In genomic region chr5:88858392-88858791, GRCh38 we compare ENCODE assay signal across 23 cellular contexts.
"Had no signal": no experiment of that assay in that cellular context is flagged by ENCODE, and none has a peak within 500 bp of the region (broad histone marks: within the 10 kb centered on the region; RNA-seq: fewer than 3 reads in every experiment).

No MANE protein-coding gene starts in this region.

- H3K9me3 ChIP-seq: ovary, right atrium auricular region, right lobe of liver, testis, thyroid gland, transverse colon, vagina had no signal

- H3K4me3 Mint-ChIP-seq: mesothelial cell of epicardium; naive thymus-derived CD4-positive, alpha-beta T cell; natural killer cell treated with Interleukin-12 subunit alpha and Interleukin-12 subunit beta and Interleukin-15 and Interleukin-18, amount 100 ng/mL, for 72 hours; stimulated activated effector memory CD8-positive, alpha-beta T cell treated with anti-CD3 and anti-CD28 coated beads, Interleukin-12 subunit alpha, Interleukin-12 subunit beta, amount 100 ng/mL, for 72 hours had no signal

- H3K4me2 ChIP-seq: smooth muscle cell had no signal

- H3K9me3 Mint-ChIP-seq: natural killer cell treated with Interleukin-12 subunit alpha and Interleukin-12 subunit beta and Interleukin-15 and Interleukin-18, amount 100 ng/mL, for 72 hours had no signal

- H3K36me3 Mint-ChIP-seq: naive thymus-derived CD4-positive, alpha-beta T cell; stimulated activated effector memory CD8-positive, alpha-beta T cell treated with anti-CD3 and anti-CD28 coated beads, Interleukin-12 subunit alpha, Interleukin-12 subunit beta, amount 100 ng/mL, for 72 hours had no signal

- H3K27me3 ChIP-seq: ovary, right atrium auricular region, right lobe of liver, stomach, testis, thyroid gland, transverse colon, upper lobe of left lung, vagina had no signal

- H3K4me1 ChIP-seq: right lobe of liver, testis, transverse colon, vagina had no signal

- DNase-seq: hippocampal formation; islet precursor cell; left ventricle myocardium inferior; mesendoderm; naive thymus-derived CD4-positive, alpha-beta T cell; ovary; right lobe of liver; stimulated activated CD4-positive, alpha-beta T cell treated with anti-CD3 and anti-CD28 coated beads, Interleukin-15, amount 100 ng/mL, for 24 hours; stimulated activated CD4-positive, alpha-beta T cell treated with anti-CD3 and anti-CD28 coated beads, Interleukin-4, amount 100 ng/mL, for 24 hours; stimulated activated naive CD8-positive, alpha-beta T cell treated with anti-CD3 and anti-CD28 coated beads, Interleukin-15, Interleukin-2, amounts not matched to agents 100 U/mL and 50 U/mL, for 24 hours; stomach; testis; thyroid gland; transverse colon; upper lobe of left lung had no signal

- H3K27ac Mint-ChIP-seq: mesothelial cell of epicardium; naive thymus-derived CD4-positive, alpha-beta T cell; natural killer cell treated with Interleukin-12 subunit alpha and Interleukin-12 subunit beta and Interleukin-15 and Interleukin-18, amount 100 ng/mL, for 72 hours; progenitor cell of endocrine pancreas; stimulated activated effector memory CD8-positive, alpha-beta T cell treated with anti-CD3 and anti-CD28 coated beads, Interleukin-12 subunit alpha, Interleukin-12 subunit beta, amount 100 ng/mL, for 72 hours had no signal

- H3K36me3 ChIP-seq: ovary, right atrium auricular region, right lobe of liver, thyroid gland, transverse colon, upper lobe of left lung, vagina had no signal

- H3K27me3 Mint-ChIP-seq: naive thymus-derived CD4-positive, alpha-beta T cell; natural killer cell treated with Interleukin-12 subunit alpha and Interleukin-12 subunit beta and Interleukin-15 and Interleukin-18, amount 100 ng/mL, for 72 hours; progenitor cell of endocrine pancreas had no signal

- H3K4me1 Mint-ChIP-seq: stimulated activated effector memory CD8-positive, alpha-beta T cell treated with anti-CD3 and anti-CD28 coated beads, Interleukin-12 subunit alpha, Interleukin-12 subunit beta, amount 100 ng/mL, for 72 hours had no signal

- ATAC-seq: naive thymus-derived CD4-positive, alpha-beta T cell; natural killer cell treated with Interleukin-12 subunit alpha and Interleukin-12 subunit beta and Interleukin-15 and Interleukin-18, amount 100 ng/mL, for 72 hours; right lobe of liver; stimulated activated effector memory CD8-positive, alpha-beta T cell treated with anti-CD3 and anti-CD28 coated beads, Interleukin-12 subunit alpha, Interleukin-12 subunit beta, amount 100 ng/mL, for 72 hours; stimulated activated naive CD8-positive, alpha-beta T cell treated with anti-CD3 and anti-CD28 coated beads, Interleukin-15, Interleukin-2, amounts not matched to agents 100 U/mL and 50 U/mL, for 24 hours had no signal

- H3K4me3 ChIP-seq: left ventricle myocardium inferior, lung, ovary, right atrium auricular region, right lobe of liver, smooth muscle cell, stomach, testis, thyroid gland, transverse colon, upper lobe of left lung, vagina had no signal

- H3K27ac ChIP-seq: left ventricle myocardium inferior, ovary, right atrium auricular region, right lobe of liver, stomach, testis, thyroid gland, transverse colon, upper lobe of left lung, vagina had no signal
